3 cellular contexts compared by ENCODE assay signal in genomic region chr7:15358112-15358511, GRCh38.
A peak's percentile ranks its signal among the peaks of the same experiment; 100 is the strongest.
TF ChIP-seq lines count a peak whose summit lies in the region.

No MANE protein-coding gene starts in this region.

TF ChIP-seq in HepG2, 621 proteins besides CTCF, POLR2A, EP300 and RAD21:
- TF ChIP-seq MAFK (conservative IDR thresholded peaks at IDR 0.05 in 1 of 2, IDR thresholded peaks at IDR 0.05 in 1 of 2; ENCODE audit: low read length in 2 of 2) (peak; percentile 66 to 83), ZNF510 (CRISPR knock-in tag; IDR thresholded peaks at IDR 0.05; ENCODE audit: low read depth) (no peak), MZF1 (CRISPR knock-in tag; IDR thresholded peaks at IDR 0.05; ENCODE audit: borderline replicate concordance) (no peak), MAFF (IDR thresholded peaks at IDR 0.05; ENCODE audit: low read depth, low read length) (peak; percentile 75), PTBP1 (IDR thresholded peaks at IDR 0.05; ENCODE audit: low read depth, low read length, poor library complexity, severe bottlenecking) (no peak), BHLHE40 (IDR thresholded peaks at IDR 0.05; ENCODE audit: low read length) (no peak), FOSL1 (CRISPR knock-in tag; IDR thresholded peaks at IDR 0.05; ENCODE audit: borderline replicate concordance) (no peak)

TF ChIP-seq in IMR-90, 13 proteins besides CTCF, POLR2A, EP300 and RAD21:
- TF ChIP-seq MAFK (IDR thresholded peaks at IDR 0.05; ENCODE audit: low read depth, low read length) (peak; percentile 69), RFX5 (IDR thresholded peaks at IDR 0.05; ENCODE audit: low read depth, low read length) (no peak)

TF ChIP-seq in H1, 55 proteins besides CTCF, POLR2A, EP300 and RAD21:
- TF ChIP-seq TAF7 (optimal IDR thresholded peaks at IDR 0.05; ENCODE audit: borderline replicate concordance, low read depth, low read length): no peak
- TF ChIP-seq SIX5 (IDR thresholded peaks at IDR 0.05; ENCODE audit: low read depth, low read length): no peak
- TF ChIP-seq POU5F1 (IDR thresholded peaks at IDR 0.05; ENCODE audit: low read depth, low read length): no peak
- TF ChIP-seq SP1 (IDR thresholded peaks at IDR 0.05; ENCODE audit: low read depth, low read length): no peak
- no peak for TF ChIP-seq JUN (IDR thresholded peaks at IDR 0.05; ENCODE audit: low read depth, low read length)
- TF ChIP-seq SIRT6 (IDR thresholded peaks at IDR 0.05; ENCODE audit: low read length): no peak
- no peak for TF ChIP-seq RFX5 (IDR thresholded peaks at IDR 0.05; ENCODE audit: borderline replicate concordance, low read depth, low read length)
- TF ChIP-seq HDAC2 (IDR thresholded peaks at IDR 0.05; ENCODE audit: borderline replicate concordance in 1 of 2, low read depth in 2 of 2, low read length in 2 of 2): no peak
- TF ChIP-seq SUZ12 (IDR thresholded peaks at IDR 0.05; ENCODE audit: low read length): no peak
- no peak for TF ChIP-seq KDM5A (IDR thresholded peaks at IDR 0.05; ENCODE audit: low read length)
- TF ChIP-seq, protein P1, sequence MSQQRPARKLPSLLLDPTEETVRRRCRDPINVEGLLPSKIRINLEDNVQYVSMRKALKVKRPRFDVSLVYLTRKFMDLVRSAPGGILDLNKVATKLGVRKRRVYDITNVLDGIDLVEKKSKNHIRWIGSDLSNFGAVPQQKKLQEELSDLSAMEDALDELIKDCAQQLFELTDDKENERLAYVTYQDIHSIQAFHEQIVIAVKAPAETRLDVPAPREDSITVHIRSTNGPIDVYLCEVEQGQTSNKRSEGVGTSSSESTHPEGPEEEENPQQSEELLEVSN (IDR thresholded peaks at IDR 0.05): no peak
- no peak for TF ChIP-seq TEAD4 (IDR thresholded peaks at IDR 0.05; ENCODE audit: low read depth, low read length)
- TF ChIP-seq CHD2 (IDR thresholded peaks at IDR 0.05; ENCODE audit: low read length): no peak
- TF ChIP-seq BRCA1 (IDR thresholded peaks at IDR 0.05; ENCODE audit: low read depth, low read length): no peak
